ENCODE assay signal across 25 cellular contexts in genomic region chr4:17478073-17478472, GRCh38. TPM values are rescaled to one million over a fixed set of nuclear protein-coding genes. Genes with fewer than 3 reads are reported as not detected.
DNase-seq lines count a peak whose midpoint lies in the region; ATAC-seq, FAIRE-seq and TF ChIP-seq lines count a peak whose summit lies in the region.
"Had no signal": no experiment of that assay in that cellular context is flagged by ENCODE, and none has a peak within 500 bp of the region (broad histone marks: within the 10 kb centered on the region; RNA-seq: fewer than 3 reads in every experiment).

No MANE protein-coding gene starts in this region.

- H4K20me1 ChIP-seq in HepG2 (ENCODE audit: insufficient read depth, low read length): no peaks in the 10 kb centered on the region
- H4K20me1 ChIP-seq: BLaER1 had no signal

- 10% methylated on average over 3 of the region's 3 CpGs for WGBS in HepG2 (ENCODE audit: low lambda C conversion rate)
- 90% methylated on average over 2 of the region's 3 CpGs for WGBS in right lobe of liver (ENCODE audit: insufficient coverage, low coverage, low lambda C conversion rate, missing lambda C conversion rate)
- WGBS in small intestine, 3 donors: 36 to 73% (median 50%) methylated on average over 3 of the region's 3 CpGs
- 83 to 88% methylated on average over 2 to 3 of the region's 3 CpGs for WGBS in transverse colon (ENCODE audit: low coverage in 1 of 2), 2 donors

- ATAC-seq in HepG2 (peak; percentile 85), right lobe of liver (no peak), mucosa of descending colon (peak; percentile 59)
- ATAC-seq: CD8-positive, alpha-beta T cell had no signal

- H3K36me3 ChIP-seq in HepG2 (replicated peaks in 1 of 2; ENCODE audit: control insufficient read depth in 1 of 2, insufficient read depth in 2 of 2, low read length in 2 of 2): peaks cover 0 to 2% of the 10 kb centered on the region in 2 experiments; a peak in 2 of 5 replicates
- H3K36me3 ChIP-seq in right lobe of liver: no peaks in the 10 kb centered on the region
- no peaks in the 10 kb centered on the region for H3K36me3 ChIP-seq in mucosa of descending colon (ENCODE audit: low read depth)
- no peaks in the 10 kb centered on the region for H3K36me3 ChIP-seq in small intestine (ENCODE audit: control insufficient read depth in 2 of 2, insufficient read depth in 2 of 2, low read length in 2 of 2)
- H3K36me3 ChIP-seq in transverse colon: no peaks in the 10 kb centered on the region
- no peaks in the 10 kb centered on the region for H3K36me3 ChIP-seq in CD4-positive, alpha-beta memory T cell (ENCODE audit: insufficient read depth, low read length)

- H3K9ac ChIP-seq in HepG2 (ENCODE audit: insufficient read depth, low read depth, low read length): no peak overlapping the region
- H3K9ac ChIP-seq: BLaER1 had no signal

- no peaks in the 10 kb centered on the region for H3K9me3 Mint-ChIP-seq in CD4-positive, alpha-beta memory T cell
- H3K9me3 Mint-ChIP-seq: CD4-positive, CD25-positive, alpha-beta regulatory T cell; CD8-positive, alpha-beta T cell had no signal

- BruUV-seq in HepG2 (replicated peaks; lab: Mats Ljungman, UMichigan): no TSS peak

- intact Hi-C loops in HepG2 (cut with micrococcal nuclease; ENCODE audit: unreplicated experiment) (no loop called here), right lobe of liver (cut with DNase I) (no loop called here), mucosa of descending colon (cut with DNase I, micrococcal nuclease) (no loop called here), transverse colon (cut with DNase I; ENCODE audit: low total_unique reads) (no loop called here)
- intact Hi-C loops in CD4-positive, alpha-beta memory T cell (cut with micrococcal nuclease): no loop called here

- H3K9me3 ChIP-seq in HepG2 (ENCODE audit: low read length) (0 out of 2 replicates have a peak, but pooled peaks cover 5% of the 10 kb centered on the region), right lobe of liver (no peaks in the 10 kb centered on the region), mucosa of descending colon (peaks cover 2% of the 10 kb centered on the region), small intestine (ENCODE audit: control insufficient read depth, low read depth) (no peaks in the 10 kb centered on the region), transverse colon (no peaks in the 10 kb centered on the region)
- H3K9me3 ChIP-seq in CD4-positive, alpha-beta memory T cell (ENCODE audit: control insufficient read depth in 1 of 2, low read length in 2 of 2): no peaks in the 10 kb centered on the region
- H3K9me3 ChIP-seq: Caco-2 had no signal

- no peaks in the 10 kb centered on the region for H3K4me1 Mint-ChIP-seq in CD4-positive, alpha-beta memory T cell
- H3K4me1 Mint-ChIP-seq: CD4-positive, CD25-positive, alpha-beta regulatory T cell had no signal

- in situ Hi-C loops in HepG2 (cut with HindIII; ENCODE audit: extremely low pct_ligation_motif_present, low pct_unique_long_range_greater_than_20kb): no loop called here
- in situ Hi-C loops in transverse colon (cut with MboI; ENCODE audit: low pct_ligation_motif_present in 1 of 4, low pct_unique_long_range_greater_than_20kb in 1 of 4, low sequenced_read_pairs in 3 of 4): no loop called here

- TF ChIP-seq POLR2A in HepG2 (IDR thresholded peaks at IDR 0.05; ENCODE audit: insufficient read depth in 1 of 2, low read depth in 2 of 2, low read length in 2 of 2) (no peak), right lobe of liver (IDR thresholded peaks at IDR 0.05) (no peak), transverse colon (IDR thresholded peaks at IDR 0.05) (no peak)

- H3K27me3 ChIP-seq in HepG2 (ENCODE audit: control insufficient read depth in 1 of 2, insufficient read depth in 2 of 2, low read length in 2 of 2) (no peaks in the 10 kb centered on the region), right lobe of liver (no peaks in the 10 kb centered on the region), small intestine (ENCODE audit: control insufficient read depth in 2 of 2, insufficient read depth in 2 of 2, low read length in 2 of 2) (no peaks in the 10 kb centered on the region), transverse colon (no peaks in the 10 kb centered on the region)
- no peaks in the 10 kb centered on the region for H3K27me3 ChIP-seq in CD4-positive, alpha-beta memory T cell (ENCODE audit: insufficient read depth, low read length)
- H3K27me3 ChIP-seq: BE2C, BLaER1 had no signal

- DNase-seq in HepG2 (ENCODE audit: low spot score) (peak; percentile 25), right lobe of liver (no peak), mucosa of descending colon (no peak), small intestine (peak; percentile 22), transverse colon (no peak)
- DNase-seq in CD4-positive, alpha-beta memory T cell: no peak
- DNase-seq: 8988T; ACHN; BE2C; C1 segment of cervical spinal cord; Caco-2; Calu3; CD4-positive, CD25-positive, alpha-beta regulatory T cell; CD8-positive, alpha-beta T cell; DMS79 treated with DMSO at 0.1 percent for 48 hours; GF-D8 had no signal

- peak; percentile 74 for FAIRE-seq in HepG2 (lab: Jason Lieb, UNC)
- no peak for FAIRE-seq in small intestine (lab: Jason Lieb, UNC)
- FAIRE-seq: A204.1, D721Med, G401.6, GM12891, GM19239 had no signal

- CTCF ChIA-PET in HepG2 (lab: Yijun Ruan, JAX; ENCODE audit: low intra/inter-chr PET ratio, low total read pairs): no interaction called here
- CTCF ChIA-PET in CD4-positive, alpha-beta memory T cell (lab: Charles Lee; ENCODE audit: partially characterized antibody): no interaction called here

- H3K4me3 Mint-ChIP-seq in CD4-positive, alpha-beta memory T cell: no peak overlapping the region
- H3K4me3 Mint-ChIP-seq: CD4-positive, CD25-positive, alpha-beta regulatory T cell; CD8-positive, alpha-beta T cell had no signal

- TF ChIP-seq CTCF in HepG2 (CRISPR knock-in tag; IDR thresholded peaks at IDR 0.05): no peak
- TF ChIP-seq CTCF in right lobe of liver (IDR thresholded peaks at IDR 0.05): no peak
- TF ChIP-seq CTCF in mucosa of descending colon (IDR thresholded peaks at IDR 0.05): no peak
- TF ChIP-seq CTCF in transverse colon (IDR thresholded peaks at IDR 0.05): no peak

- H3K27ac ChIP-seq in HepG2 (ENCODE audit: extremely low read length, insufficient read depth, low read length) (no peak overlapping the region), right lobe of liver (no peak overlapping the region), small intestine (ENCODE audit: low read depth in 1 of 2, low read length in 1 of 2) (no peak overlapping the region), transverse colon (no peak overlapping the region)
- H3K27ac ChIP-seq in CD4-positive, alpha-beta memory T cell (ENCODE audit: low read depth, low read length): no peak overlapping the region
- H3K27ac ChIP-seq: BLaER1 had no signal

- POLR2A ChIA-PET in HepG2 (lab: Yijun Ruan, JAX): no interaction called here
- POLR2A ChIA-PET in CD4-positive, alpha-beta memory T cell (lab: Charles Lee; ENCODE audit: partially characterized antibody): no interaction called here

- H3K79me2 ChIP-seq in HepG2 (ENCODE audit: insufficient read depth, low read length): no peaks in the 10 kb centered on the region

- H3K4me2 ChIP-seq in HepG2 (ENCODE audit: low read depth, low read length): no peak overlapping the region
- H3K4me2 ChIP-seq: BLaER1 had no signal

- H2AFZ ChIP-seq in HepG2 (ENCODE audit: low read length): no peak overlapping the region

- peaks cover 27% of the 10 kb centered on the region for H3K4me1 ChIP-seq in HepG2 (ENCODE audit: insufficient read depth, low read length)
- peaks cover 0 to 6% (median 0%) of the 10 kb centered on the region in 4 donors for H3K4me1 ChIP-seq in right lobe of liver
- H3K4me1 ChIP-seq in mucosa of descending colon (ENCODE audit: low read depth): no peaks in the 10 kb centered on the region
- H3K4me1 ChIP-seq in small intestine (ENCODE audit: control insufficient read depth in 2 of 2, insufficient read depth in 1 of 2, low read depth in 1 of 2, low read length in 1 of 2): no peaks in the 10 kb centered on the region
- H3K4me1 ChIP-seq in transverse colon: no peaks in the 10 kb centered on the region
- no peaks in the 10 kb centered on the region for H3K4me1 ChIP-seq in CD4-positive, alpha-beta memory T cell (ENCODE audit: insufficient read depth, low read length)
- H3K4me1 ChIP-seq: BLaER1 had no signal

- H3K36me3 Mint-ChIP-seq in CD4-positive, alpha-beta memory T cell: peaks cover 2 to 3% of the 10 kb centered on the region in 2 donors
- H3K36me3 Mint-ChIP-seq: CD14-positive monocyte had no signal

- H3K27me3 Mint-ChIP-seq in CD4-positive, alpha-beta memory T cell: no peaks in the 10 kb centered on the region
- H3K27me3 Mint-ChIP-seq: CD4-positive, CD25-positive, alpha-beta regulatory T cell had no signal

- TF ChIP-seq RAD21 in HepG2 (CRISPR knock-in tag; IDR thresholded peaks at IDR 0.05): no peak

- no peak overlapping the region for H3K27ac Mint-ChIP-seq in CD4-positive, alpha-beta memory T cell
- H3K27ac Mint-ChIP-seq: CD4-positive, CD25-positive, alpha-beta regulatory T cell; CD8-positive, alpha-beta T cell had no signal

- TF ChIP-seq EP300 in HepG2 (IDR thresholded peaks at IDR 0.05; ENCODE audit: low read depth in 2 of 2, low read length in 2 of 2) (no peak), HepG2 (CRISPR knock-in tag; IDR thresholded peaks at IDR 0.05; ENCODE audit: borderline replicate concordance) (no peak), transverse colon (IDR thresholded peaks at IDR 0.05; ENCODE audit: low read depth) (no peak)

- no peak overlapping the region for H3K4me3 ChIP-seq in HepG2 (replicated peaks in 1 of 3; ENCODE audit: insufficient read depth in 1 of 3, low read depth in 2 of 3, low read length in 3 of 3)
- H3K4me3 ChIP-seq in right lobe of liver: no peak overlapping the region
- no peak overlapping the region for H3K4me3 ChIP-seq in mucosa of descending colon
- no peak overlapping the region for H3K4me3 ChIP-seq in small intestine (ENCODE audit: low read depth in 1 of 2, low read length in 2 of 2)
- H3K4me3 ChIP-seq in transverse colon: no peak overlapping the region
- no peak overlapping the region for H3K4me3 ChIP-seq in CD4-positive, alpha-beta memory T cell (ENCODE audit: low read length in 2 of 2)
- H3K4me3 ChIP-seq: BLaER1 had no signal

RNA-seq across cellular contexts. Expression of gene QDPR, which starts 33.8 kb away (rescaled TPM):
- total RNA-seq in HepG2 (2016; rRNA removed; fragmentation: Illumina TruSeq; extraction: Trizol) (9.9 and 32.4 TPM in 2 replicates), right lobe of liver (100 to 1,000 TPM in 2 of 6 experiments, 10 to 100 TPM in 4; 43.4 to 154 (median 81.5) TPM), mucosa of descending colon (10 to 100 TPM; 18.0 to 27.2 (median 24.1) TPM), transverse colon (10 to 100 TPM in 3 of 4 donors, not detected in 1; 11.4 to 32.4 (median 13.0) TPM)
- total RNA-seq in HepG2 (2016; cell fraction: cytosol; rRNA removed; fragmentation: Illumina TruSeq; extraction: Trizol; ENCODE audit: low read depth): 5.2 and 5.9 TPM in 2 replicates
- 10.8 and 29.3 TPM in 2 replicates for total RNA-seq in HepG2 (2016; cell fraction: insoluble cytoplasmic fraction; rRNA removed; fragmentation: Illumina TruSeq; extraction: Trizol)
- 21.9 and 22.0 TPM in 2 replicates for total RNA-seq in HepG2 (2016; cell fraction: membrane; rRNA removed; fragmentation: Illumina TruSeq; extraction: Trizol)
- total RNA-seq in HepG2 (2016; cell fraction: nucleus; rRNA removed; fragmentation: Illumina TruSeq; extraction: Trizol): 16.5 and 17.7 TPM in 2 replicates
- polyA plus RNA-seq in HepG2 (2011; rRNA removed) (84.0 and 95.5 TPM in 2 replicates), small intestine (10 to 100 TPM; 31.6 to 40.9 (median 37.1) TPM)
- 88.8 and 113 TPM in 2 replicates for polyA plus RNA-seq in HepG2 (2011; cell fraction: cytosol; rRNA removed)
- polyA plus RNA-seq in HepG2 (2011; cell fraction: nucleus; rRNA removed): 38.4 and 46.2 TPM in 2 replicates
- 78.4 and 108 TPM in 2 replicates for polyA plus RNA-seq in HepG2 (2012)
- 28.6 and 35.0 TPM in 2 replicates for polyA plus RNA-seq in HepG2 (2016; cell fraction: cytosol; fragmentation: Illumina TruSeq; extraction: Trizol; ENCODE audit: low read depth)
- 102 and 112 TPM in 2 replicates for polyA plus RNA-seq in HepG2 (2016; cell fraction: insoluble cytoplasmic fraction; fragmentation: Illumina TruSeq; extraction: Trizol; ENCODE audit: low read depth)
- polyA plus RNA-seq in HepG2 (2016; cell fraction: membrane; fragmentation: Illumina TruSeq; extraction: Trizol; ENCODE audit: low read depth): 43.5 and 45.2 TPM in 2 replicates
- 50.5 and 56.3 TPM in 2 replicates for polyA plus RNA-seq in HepG2 (2016; cell fraction: nucleus; fragmentation: Illumina TruSeq; extraction: Trizol; ENCODE audit: insufficient read depth, low read depth)
- polyA minus RNA-seq in HepG2 (2011; rRNA and poly(A)+ RNA removed; ENCODE audit: low replicate concordance): 32.0 and 89.7 TPM in 2 replicates
- polyA minus RNA-seq in HepG2 (2011; cell fraction: cytosol; rRNA and poly(A)+ RNA removed): 39.3 and 42.6 TPM in 2 replicates
- 66.9 and 70.4 TPM in 2 replicates for polyA minus RNA-seq in HepG2 (2011; cell fraction: nucleus; rRNA and poly(A)+ RNA removed)
- total RNA-seq in CD4-positive, alpha-beta memory T cell: 10 to 100 TPM; 21.8 to 24.4 TPM
- 10 to 100 TPM; 35.5 to 46.0 TPM for polyA plus RNA-seq in CD4-positive, alpha-beta memory T cell

RNA-seq across cellular contexts. Expression of gene CLRN2, which starts 36.9 kb away (rescaled TPM):
- total RNA-seq in HepG2 (2016; rRNA removed; fragmentation: Illumina TruSeq; extraction: Trizol) (not detected in 2 replicates), right lobe of liver (not detected), mucosa of descending colon (not detected), transverse colon (not detected)
- not detected in 2 replicates for total RNA-seq in HepG2 (2016; cell fraction: cytosol; rRNA removed; fragmentation: Illumina TruSeq; extraction: Trizol; ENCODE audit: low read depth)
- total RNA-seq in HepG2 (2016; cell fraction: insoluble cytoplasmic fraction; rRNA removed; fragmentation: Illumina TruSeq; extraction: Trizol): not detected in 2 replicates
- total RNA-seq in HepG2 (2016; cell fraction: membrane; rRNA removed; fragmentation: Illumina TruSeq; extraction: Trizol): not detected in 2 replicates
- not detected in 2 replicates for total RNA-seq in HepG2 (2016; cell fraction: nucleus; rRNA removed; fragmentation: Illumina TruSeq; extraction: Trizol)
- polyA plus RNA-seq in HepG2 (2011; rRNA removed) (not detected in 2 replicates), small intestine (not detected)
- polyA plus RNA-seq in HepG2 (2011; cell fraction: cytosol; rRNA removed): not detected in 2 replicates
- polyA plus RNA-seq in HepG2 (2011; cell fraction: nucleus; rRNA removed): 0.31 TPM in 1 of 2 replicates, not detected in the other
- 0.27 TPM in 1 of 2 replicates, not detected in the other for polyA plus RNA-seq in HepG2 (2012)
- polyA plus RNA-seq in HepG2 (2016; cell fraction: cytosol; fragmentation: Illumina TruSeq; extraction: Trizol; ENCODE audit: low read depth): not detected in 2 replicates
- polyA plus RNA-seq in HepG2 (2016; cell fraction: insoluble cytoplasmic fraction; fragmentation: Illumina TruSeq; extraction: Trizol; ENCODE audit: low read depth): not detected in 2 replicates
- polyA plus RNA-seq in HepG2 (2016; cell fraction: membrane; fragmentation: Illumina TruSeq; extraction: Trizol; ENCODE audit: low read depth): not detected in 2 replicates
- polyA plus RNA-seq in HepG2 (2016; cell fraction: nucleus; fragmentation: Illumina TruSeq; extraction: Trizol; ENCODE audit: insufficient read depth, low read depth): not detected in 2 replicates
- not detected in 2 replicates for polyA minus RNA-seq in HepG2 (2011; rRNA and poly(A)+ RNA removed; ENCODE audit: low replicate concordance)
- polyA minus RNA-seq in HepG2 (2011; cell fraction: cytosol; rRNA and poly(A)+ RNA removed): not detected in 2 replicates
- polyA minus RNA-seq in HepG2 (2011; cell fraction: nucleus; rRNA and poly(A)+ RNA removed): not detected in 2 replicates
- total RNA-seq in CD4-positive, alpha-beta memory T cell: not detected
- not detected for polyA plus RNA-seq in CD4-positive, alpha-beta memory T cell
- total RNA-seq: A673; Caco-2; Calu3; CD4-positive, CD25-positive, alpha-beta regulatory T cell; CD8-positive, alpha-beta T cell had no signal
- polyA plus RNA-seq: AG04450; CD14-positive monocyte; CD4-positive, CD25-positive, alpha-beta regulatory T cell had no signal

Comparison
In these comparisons a context has a peak if more than half of its experiments do, and no peak if none do; other contexts are left out.
1. ATAC-seq: peak in HepG2 (single experiment) and mucosa of descending colon (single experiment); none in right lobe of liver (0 of 4).
2. DNase-seq: peak in HepG2 (single experiment) and small intestine (single experiment); none in right lobe of liver (0 of 3), mucosa of descending colon (0 of 3), transverse colon (single experiment) and CD4-positive, alpha-beta memory T cell (0 of 5).